3 cellular contexts compared by ENCODE assay signal in genomic region chr7:136168021-136168420, GRCh38.
"Had no signal": no experiment of that assay in that cellular context is flagged by ENCODE, and none has a peak within 500 bp of the region (broad histone marks: within the 10 kb centered on the region; RNA-seq: fewer than 3 reads in every experiment).

No MANE protein-coding gene starts in this region.

- H3K4me3 ChIP-seq: GM23338 had no signal

- DNase-seq: H9, HCEC 1CT had no signal

- H3K4me2 ChIP-seq: GM23338 had no signal

- H2AFZ ChIP-seq: GM23338 had no signal

- ATAC-seq: GM23338 had no signal
